Comparison of ENCODE assay signal across 20 cellular contexts in genomic region chr9:87063883-87064282, GRCh38.
DNase-seq lines count a peak whose midpoint lies in the region; ATAC-seq and TF ChIP-seq lines count a peak whose summit lies in the region.
"Had no signal": no experiment of that assay in that cellular context is flagged by ENCODE, and none has a peak within 500 bp of the region (broad histone marks: within the 10 kb centered on the region; RNA-seq: fewer than 3 reads in every experiment).

No MANE protein-coding gene starts in this region.

- peak overlapping the region; percentile 46 for H3K27ac Mint-ChIP-seq in chondrocyte (ENCODE audit: unreplicated experiment)
- H3K27ac Mint-ChIP-seq: activated naive CD8-positive, alpha-beta T cell treated with anti-CD3 and anti-CD28 coated beads, Interleukin-2, amount 10 ng/mL, durations not matched to agents 7 days and 5 days; CD4-positive, alpha-beta T cell; dendritic cell treated with granulocyte-macrophage colony-stimulating factor and Interleukin-4, amounts not matched to agents 40 ng/mL and 50 ng/mL, for 4 days had no signal

- DNase-seq in heart right ventricle = no peak
- DNase-seq in cardiac septum (ENCODE audit: low spot score) = no peak
- no peak for DNase-seq in chondrocyte (ENCODE audit: low spot score)
- DNase-seq in mesenchymal stem cell = no peak
- DNase-seq in uterus = peak; percentile 47 to 64
- DNase-seq in occipital lobe (lab: John Stamatoyannopoulos, UW) = no peak
- DNase-seq in KBM-7 = no peak
- DNase-seq in NCI-H2107 (lab: John Stamatoyannopoulos, UW) = no peak
- DNase-seq: 8988T; activated CD4-positive, alpha-beta T cell treated with anti-CD3 and anti-CD28 coated beads, Interleukin-2, amount 50 U/mL, for 1 hour; activated naive CD8-positive, alpha-beta T cell treated with anti-CD3 and anti-CD28 coated beads, Interleukin-2, amount 10 ng/mL, durations not matched to agents 7 days and 5 days; activated T-cell treated with anti-CD3 and anti-CD28 coated beads, Interleukin-2, amount 50 U/mL, for 4 hours; CD4-positive, alpha-beta T cell; esophagus squamous epithelium; NCI-H1105 treated with DMSO at 0.1 percent for 48 hours; nucleus accumbens; stimulated activated naive CD8-positive, alpha-beta T cell treated with anti-CD3 and anti-CD28 coated beads, Interleukin-15, amount 100 ng/mL, for 72 hours had no signal

- H3K4me2 ChIP-seq in mesenchymal stem cell (ENCODE audit: low read length, poor library complexity, severe bottlenecking) = no peak overlapping the region

- H2BK5ac ChIP-seq in mesenchymal stem cell (ENCODE audit: low read depth, low read length, poor library complexity, severe bottlenecking) = no peak overlapping the region

- no peak overlapping the region for H2AK5ac ChIP-seq in mesenchymal stem cell (ENCODE audit: low read length, severe bottlenecking)

- H2BK15ac ChIP-seq in mesenchymal stem cell (ENCODE audit: low read depth, poor library complexity, severe bottlenecking) = no peak overlapping the region

- peak overlapping the region; percentile 43 for H3K9ac ChIP-seq in mesenchymal stem cell (ENCODE audit: low read length)

- no peak overlapping the region for H4K91ac ChIP-seq in mesenchymal stem cell (ENCODE audit: low read length)

- no peak overlapping the region for H3K4me3 ChIP-seq in heart right ventricle
- no peak overlapping the region for H3K4me3 ChIP-seq in mesenchymal stem cell (ENCODE audit: insufficient read depth in 1 of 2, low read depth in 1 of 2, low read length in 2 of 2)
- H3K4me3 ChIP-seq in uterus = no peak overlapping the region
- H3K4me3 ChIP-seq: esophagus squamous epithelium, SK-N-MC had no signal

- H3K27me3 Mint-ChIP-seq in chondrocyte (ENCODE audit: low read depth) = no peaks in the 10 kb centered on the region
- H3K27me3 Mint-ChIP-seq: dendritic cell treated with granulocyte-macrophage colony-stimulating factor and Interleukin-4, amounts not matched to agents 40 ng/mL and 50 ng/mL, for 4 days had no signal

- no peak overlapping the region for H2AFZ ChIP-seq in mesenchymal stem cell (ENCODE audit: low read depth, low read length)

- H2BK120ac ChIP-seq in mesenchymal stem cell (ENCODE audit: low read depth, low read length) = no peak overlapping the region

- peaks cover 0 to 19% (median 0%) of the 10 kb centered on the region in 7 donors for H3K27me3 ChIP-seq in heart right ventricle
- H3K27me3 ChIP-seq in mesenchymal stem cell (ENCODE audit: control insufficient read depth in 1 of 2, insufficient read depth in 1 of 2, low read length in 2 of 2) = no peaks in the 10 kb centered on the region
- H3K27me3 ChIP-seq in uterus = no peaks in the 10 kb centered on the region
- H3K27me3 ChIP-seq: esophagus squamous epithelium had no signal

- H4K8ac ChIP-seq in mesenchymal stem cell (ENCODE audit: low read length) = no peak overlapping the region

- in situ Hi-C loops in KBM-7 (cut with MboI; ENCODE audit: low pct_unique_long_range_greater_than_20kb, low sequenced_read_pairs) = no loop called here

- H2BK12ac ChIP-seq in mesenchymal stem cell (ENCODE audit: low read length in 2 of 2) = no peak overlapping the region

- TF ChIP-seq CTCF in heart right ventricle (IDR thresholded peaks at IDR 0.05) = no peak
- TF ChIP-seq CTCF in chondrocyte (IDR thresholded peaks at IDR 0.05) = no peak
- TF ChIP-seq CTCF in uterus (IDR thresholded peaks at IDR 0.05) = no peak

- H3K4me1 ChIP-seq in heart right ventricle = peaks cover 0 to 4% (median 0%) of the 10 kb centered on the region in 9 donors
- no peaks in the 10 kb centered on the region for H3K4me1 ChIP-seq in mesenchymal stem cell (ENCODE audit: control insufficient read depth, insufficient read depth, low read depth, low read length)
- peaks cover 0 to 4% of the 10 kb centered on the region in 2 donors for H3K4me1 ChIP-seq in uterus

- H3K27ac ChIP-seq in heart right ventricle = peak overlapping the region in 7 of 10 donors; percentile 15 to 60 (median 53)
- no peak overlapping the region for H3K27ac ChIP-seq in mesenchymal stem cell (ENCODE audit: low read length, poor library complexity, severe bottlenecking)
- peak overlapping the region; percentile 66 to 77 for H3K27ac ChIP-seq in uterus
- H3K27ac ChIP-seq: SK-N-MC had no signal

- H3K4me1 Mint-ChIP-seq in chondrocyte (ENCODE audit: low read depth) = peaks cover 37% of the 10 kb centered on the region
- H3K4me1 Mint-ChIP-seq: activated naive CD8-positive, alpha-beta T cell treated with anti-CD3 and anti-CD28 coated beads, Interleukin-2, amount 10 ng/mL, durations not matched to agents 7 days and 5 days; stimulated activated naive CD8-positive, alpha-beta T cell treated with anti-CD3 and anti-CD28 coated beads, Interleukin-15, amount 100 ng/mL, for 72 hours had no signal

- H3K36me3 ChIP-seq in heart right ventricle = no peaks in the 10 kb centered on the region
- no peaks in the 10 kb centered on the region for H3K36me3 ChIP-seq in mesenchymal stem cell (ENCODE audit: control insufficient read depth in 1 of 2, insufficient read depth in 2 of 2, low read depth in 1 of 2, low read length in 2 of 2)
- H3K36me3 ChIP-seq in uterus = no peaks in the 10 kb centered on the region
- H3K36me3 ChIP-seq: esophagus squamous epithelium had no signal

- H3K18ac ChIP-seq in mesenchymal stem cell (ENCODE audit: low read depth in 1 of 2, low read length in 2 of 2) = no peak overlapping the region

- intact Hi-C loops in heart right ventricle (cut with DNase I) (no loop called here), cardiac septum (cut with DNase I) (loop anchor here (10.0 kb wide), 1 partner anchor 119 kb away; the partner anchor contains the start of gene GAS1), uterus (cut with DNase I; ENCODE audit: low total_unique reads) (no loop called here)

- H3K36me3 Mint-ChIP-seq in chondrocyte (ENCODE audit: low read depth) = no peaks in the 10 kb centered on the region
- H3K36me3 Mint-ChIP-seq: activated naive CD8-positive, alpha-beta T cell treated with anti-CD3 and anti-CD28 coated beads, Interleukin-2, amount 10 ng/mL, durations not matched to agents 7 days and 5 days had no signal

- ATAC-seq in heart right ventricle = peak in 5 of 8 donors; percentile 38 to 73 (median 69)
- ATAC-seq: activated T-cell treated with anti-CD3 and anti-CD28 coated beads, Interleukin-2, amount 50 U/mL, for 4 hours; HCT116; stimulated activated naive CD8-positive, alpha-beta T cell treated with anti-CD3 and anti-CD28 coated beads, Interleukin-15, amount 100 ng/mL, for 72 hours had no signal

- no peaks in the 10 kb centered on the region for H3K9me3 ChIP-seq in heart right ventricle
- H3K9me3 ChIP-seq in mesenchymal stem cell (ENCODE audit: control insufficient read depth, low read length) = no peaks in the 10 kb centered on the region
- no peaks in the 10 kb centered on the region for H3K9me3 ChIP-seq in uterus
- H3K9me3 ChIP-seq: esophagus squamous epithelium had no signal

- H3K4me3 Mint-ChIP-seq in chondrocyte (ENCODE audit: unreplicated experiment) = no peak overlapping the region
- H3K4me3 Mint-ChIP-seq: activated naive CD8-positive, alpha-beta T cell treated with anti-CD3 and anti-CD28 coated beads, Interleukin-2, amount 10 ng/mL, durations not matched to agents 7 days and 5 days; activated T-cell treated with anti-CD3 and anti-CD28 coated beads, Interleukin-2, amount 50 U/mL, for 4 hours; CD4-positive, alpha-beta T cell; dendritic cell treated with granulocyte-macrophage colony-stimulating factor and Interleukin-4, amounts not matched to agents 40 ng/mL and 50 ng/mL, for 4 days; stimulated activated naive CD8-positive, alpha-beta T cell treated with anti-CD3 and anti-CD28 coated beads, Interleukin-15, amount 100 ng/mL, for 72 hours had no signal

- H3K23ac ChIP-seq in mesenchymal stem cell (ENCODE audit: low read length in 2 of 2) = no peak overlapping the region

- no peak overlapping the region for H3K4ac ChIP-seq in mesenchymal stem cell (ENCODE audit: low read depth in 1 of 2, low read length in 2 of 2)

- no peaks in the 10 kb centered on the region for H3K79me1 ChIP-seq in mesenchymal stem cell (replicated peaks; ENCODE audit: low read length, poor library complexity, severe bottlenecking)

- H3K14ac ChIP-seq in mesenchymal stem cell (ENCODE audit: low read length in 2 of 2) = no peak overlapping the region

- TF ChIP-seq POLR2A in uterus (IDR thresholded peaks at IDR 0.05) = no peak

- WGBS in heart right ventricle, 2 donors = 59 to 75% methylated on average over 1 of the region's 1 CpG
- 70% methylated on average over 1 of the region's 1 CpG for WGBS in mesenchymal stem cell

- no peaks in the 10 kb centered on the region for H3K9me3 Mint-ChIP-seq in chondrocyte (ENCODE audit: low read depth)
- H3K9me3 Mint-ChIP-seq: activated T-cell treated with anti-CD3 and anti-CD28 coated beads, Interleukin-2, amount 50 U/mL, for 4 hours; CD4-positive, alpha-beta T cell; stimulated activated naive CD8-positive, alpha-beta T cell treated with anti-CD3 and anti-CD28 coated beads, Interleukin-15, amount 100 ng/mL, for 72 hours had no signal

Comparison
In these comparisons a context has a peak if more than half of its experiments do, and no peak if none do; other contexts are left out.
1. DNase-seq: peak in uterus (2 of 2); none in heart right ventricle (0 of 2), cardiac septum (single experiment), chondrocyte (single experiment), mesenchymal stem cell (single experiment), occipital lobe (single experiment), KBM-7 (single experiment) and NCI-H2107 (single experiment).